In the genomic region with DNA sequence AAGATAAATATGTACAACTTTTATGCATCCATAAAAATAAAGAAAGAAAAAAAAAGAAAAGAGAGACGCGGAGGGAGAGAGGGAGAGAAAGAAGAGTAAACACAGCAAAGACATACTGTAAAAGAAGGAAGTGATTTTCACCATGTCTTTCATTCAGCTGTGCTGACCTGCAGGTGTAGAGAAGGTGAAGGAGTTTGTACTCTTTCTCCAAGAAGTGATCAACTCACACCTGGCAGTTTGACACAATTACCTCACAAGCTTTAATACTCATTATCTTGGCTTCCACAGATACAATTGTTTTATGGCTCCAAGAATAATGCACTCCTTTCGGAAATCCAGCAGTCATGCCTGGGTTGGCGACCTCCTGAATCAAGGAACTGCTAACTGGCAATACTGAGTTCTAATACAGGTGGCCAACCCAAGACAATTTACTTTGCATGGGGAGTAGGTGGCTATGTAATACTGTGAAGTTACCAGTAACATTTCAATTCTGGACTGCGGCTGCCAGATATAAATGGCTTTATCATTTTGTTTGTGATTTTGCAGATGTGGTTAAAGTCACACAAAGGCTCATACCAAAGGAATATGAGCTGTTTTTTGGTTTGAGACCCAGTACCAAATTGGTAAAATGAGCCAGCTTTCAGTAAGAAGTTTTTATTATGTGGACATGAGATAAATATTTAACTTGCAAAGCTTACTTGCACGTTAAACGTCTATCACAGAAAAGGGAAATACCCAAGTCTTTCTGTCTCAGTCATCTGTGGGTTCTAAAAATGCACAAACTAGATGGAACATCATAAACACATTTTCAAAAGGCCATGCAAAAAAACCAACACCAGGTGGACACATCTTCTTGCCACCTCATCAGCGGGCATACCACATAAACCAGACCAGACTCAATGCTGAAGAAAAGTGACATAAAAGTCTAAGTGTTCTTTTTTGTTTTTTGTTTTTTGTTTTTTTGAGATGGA, we compare ENCODE assay signal across 16 cellular contexts.
DNase-seq lines count a peak whose midpoint lies in the region; ATAC-seq lines count a peak whose summit lies in the region.
"Had no signal": no experiment of that assay in that cellular context is flagged by ENCODE, and none has a peak within 500 bp of the region (broad histone marks: within the 10 kb centered on the region; RNA-seq: fewer than 3 reads in every experiment).

No MANE protein-coding gene starts in this region.

- no peak overlapping the region for H4K91ac ChIP-seq in neuronal stem cell (ENCODE audit: low read depth, low read length, poor library complexity)

- no peak overlapping the region for H3K23ac ChIP-seq in neuronal stem cell (ENCODE audit: low read depth, low read length, poor library complexity)

- H2BK15ac ChIP-seq in neuronal stem cell (ENCODE audit: low read length) = no peak overlapping the region

- H3K79me1 ChIP-seq in neuronal stem cell (ENCODE audit: low read depth, low read length) = no peaks in the 10 kb centered on the region

- no peaks in the 10 kb centered on the region for H3K36me3 Mint-ChIP-seq in activated T-cell treated with anti-CD3 and anti-CD28 coated beads, Interleukin-2, amount 50 U/mL, for 4 hours (ENCODE audit: insufficient read depth)

- H2BK12ac ChIP-seq in neuronal stem cell (ENCODE audit: low read length) = no peak overlapping the region

- H3K18ac ChIP-seq in neuronal stem cell (ENCODE audit: low read length) = no peak overlapping the region

- H2BK120ac ChIP-seq in neuronal stem cell (ENCODE audit: low read depth, low read length) = no peak overlapping the region

- no peak overlapping the region for H2BK5ac ChIP-seq in neuronal stem cell (ENCODE audit: low read length)

- H3K4me3 ChIP-seq in neuronal stem cell (ENCODE audit: low read length in 2 of 2) = no peak overlapping the region
- H3K4me3 ChIP-seq: body of pancreas, MG63, ovary had no signal

- ATAC-seq in GM19025 (IDR thresholded peaks at IDR 0.05; ENCODE audit: low read depth, unreplicated experiment) = peak; percentile 70
- peak; percentile 71 for ATAC-seq in HG02623 (IDR thresholded peaks at IDR 0.05; ENCODE audit: unreplicated experiment)
- peak; percentile 87 for ATAC-seq in HG03439 (IDR thresholded peaks at IDR 0.05; ENCODE audit: unreplicated experiment)
- ATAC-seq in activated T-cell treated with anti-CD3 and anti-CD28 coated beads, Interleukin-2, amount 50 U/mL, for 4 hours = no peak
- ATAC-seq: body of pancreas, T-helper 17 cell had no signal

- no peak overlapping the region for H2AFZ ChIP-seq in neuronal stem cell (ENCODE audit: low read length)

- H3K27ac ChIP-seq in neuronal stem cell (replicated peaks; ENCODE audit: low read length) = peak overlapping the region; percentile 50
- H3K27ac ChIP-seq: body of pancreas, ovary had no signal

- no peaks in the 10 kb centered on the region for H3K4me1 Mint-ChIP-seq in activated T-cell treated with anti-CD3 and anti-CD28 coated beads, Interleukin-2, amount 50 U/mL, for 4 hours (ENCODE audit: low read depth)
- H3K4me1 Mint-ChIP-seq: T-helper 17 cell had no signal

- H3K9ac ChIP-seq in neuronal stem cell (ENCODE audit: low read depth, low read length, poor library complexity) = no peak overlapping the region

- no peak overlapping the region for H3K4me3 Mint-ChIP-seq in activated T-cell treated with anti-CD3 and anti-CD28 coated beads, Interleukin-2, amount 50 U/mL, for 4 hours
- H3K4me3 Mint-ChIP-seq: T-helper 17 cell had no signal

- no peaks in the 10 kb centered on the region for H3K27me3 ChIP-seq in neuronal stem cell (ENCODE audit: control insufficient read depth in 3 of 3, insufficient read depth in 3 of 3, low read depth in 1 of 3, low read length in 3 of 3)
- H3K27me3 ChIP-seq: body of pancreas, MG63, ovary had no signal

- H3K4me2 ChIP-seq in neuronal stem cell (ENCODE audit: insufficient read depth, low read length, poor library complexity, severe bottlenecking) = no peak overlapping the region

- H3K14ac ChIP-seq in neuronal stem cell (ENCODE audit: low read length) = no peak overlapping the region

- H2AK5ac ChIP-seq in neuronal stem cell (ENCODE audit: low read depth, low read length) = no peak overlapping the region

- H3K4me1 ChIP-seq in neuronal stem cell (ENCODE audit: control insufficient read depth in 2 of 2, insufficient read depth in 1 of 2, low read depth in 1 of 2, low read length in 2 of 2) = peaks cover 14 to 23% of the 10 kb centered on the region in 2 donors

- H3K4ac ChIP-seq in neuronal stem cell (ENCODE audit: low read length) = no peak overlapping the region

- H3K9me3 ChIP-seq in neuronal stem cell (replicated peaks in 1 of 2; ENCODE audit: control insufficient read depth in 2 of 2, insufficient read depth in 1 of 2, low read depth in 1 of 2, low read length in 2 of 2) = peaks cover 0 to 15% of the 10 kb centered on the region in 2 donors
- H3K9me3 ChIP-seq: body of pancreas, MG63, ovary had no signal

- H3K36me3 ChIP-seq in neuronal stem cell (replicated peaks in 1 of 2; ENCODE audit: control insufficient read depth in 2 of 2, insufficient read depth in 2 of 2, low read length in 2 of 2) = peaks cover 0 to 75% of the 10 kb centered on the region in 2 donors
- H3K36me3 ChIP-seq: MG63, ovary had no signal

- DNase-seq in neuronal stem cell (ENCODE audit: low spot score) = no peak
- DNase-seq in activated T-cell treated with anti-CD3 and anti-CD28 coated beads, Interleukin-2, amount 50 U/mL, for 4 hours = no peak
- DNase-seq in DMS153 (lab: John Stamatoyannopoulos, UW) = no peak
- no peak for DNase-seq in NCI-H774 (lab: John Stamatoyannopoulos, UW)
- DNase-seq: activated CD8-positive, alpha-beta memory T cell treated with anti-CD3 and anti-CD28 coated beads, Interleukin-2, amount 50 U/mL, for 48 hours; body of pancreas; DMS53; GOT3; MG63; ovary; stimulated activated CD4-positive, alpha-beta T cell treated with anti-CD3 and anti-CD28 coated beads, Interleukin-4, amount 100 ng/mL, for 24 hours; substantia nigra; T-helper 17 cell had no signal

- WGBS in neuronal stem cell (ENCODE audit: extremely low coverage in 2 of 2, insufficient read length in 2 of 2, insufficient replicate concordance in 1 of 2), 2 donors = no CpG with 5 or more reads among the region's 8 CpGs

- no peaks in the 10 kb centered on the region for H3K9me3 Mint-ChIP-seq in activated T-cell treated with anti-CD3 and anti-CD28 coated beads, Interleukin-2, amount 50 U/mL, for 4 hours

- no peak overlapping the region for H4K8ac ChIP-seq in neuronal stem cell (ENCODE audit: low read depth, low read length)

- H3K27me3 Mint-ChIP-seq in activated T-cell treated with anti-CD3 and anti-CD28 coated beads, Interleukin-2, amount 50 U/mL, for 4 hours (ENCODE audit: low read depth) = no peaks in the 10 kb centered on the region

Comparison
In these comparisons a context has a peak if more than half of its experiments do, and no peak if none do; other contexts are left out.
1. ATAC-seq: peak in GM19025 (single experiment), HG02623 (single experiment) and HG03439 (single experiment); none in activated T-cell treated with anti-CD3 and anti-CD28 coated beads, Interleukin-2, amount 50 U/mL, for 4 hours (0 of 2).